In genomic region chr3:38133209-38133556, GRCh38 we compare ENCODE assay signal across 21 cellular contexts. TPM values are rescaled to one million over a fixed set of nuclear protein-coding genes. Genes with fewer than 3 reads are reported as not detected.
DNase-seq lines count a peak whose midpoint lies in the region; ATAC-seq and TF ChIP-seq lines count a peak whose summit lies in the region.
"Had no signal": no experiment of that assay in that cellular context is flagged by ENCODE, and none has a peak within 500 bp of the region (broad histone marks: within the 10 kb centered on the region; RNA-seq: fewer than 3 reads in every experiment).

No MANE protein-coding gene starts in this region.

- no peak for TF ChIP-seq CTCF in left lung (IDR thresholded peaks at IDR 0.05)
- TF ChIP-seq CTCF in prostate gland (IDR thresholded peaks at IDR 0.05), result no peak
- TF ChIP-seq CTCF in WERI-Rb-1 (IDR thresholded peaks at IDR 0.05; ENCODE audit: low read depth, low read length), result no peak

- H3K27me3 Mint-ChIP-seq in CD8-positive, alpha-beta memory T cell, result no peaks in the 10 kb centered on the region
- no peaks in the 10 kb centered on the region for H3K27me3 Mint-ChIP-seq in T-cell
- H3K27me3 Mint-ChIP-seq: activated B cell treated with CpG ODN at 0.5 μM for 24 hours, B cell had no signal

- CTCF ChIA-PET in CD8-positive, alpha-beta memory T cell (lab: Charles Lee), result interaction anchor here (1.4 kb wide), 1 partner anchor 31 kb away, joined by 3 read pairs; no protein-coding TSS in a partner anchor
- CTCF ChIA-PET in T-cell (lab: Charles Lee), result no interaction called here

- H3K27me3 ChIP-seq in CD8-positive, alpha-beta memory T cell (ENCODE audit: insufficient read depth, low read length, poor library complexity, severe bottlenecking), result no peaks in the 10 kb centered on the region
- H3K27me3 ChIP-seq in left lung (no peaks in the 10 kb centered on the region), prostate gland (replicated peaks; ENCODE audit: insufficient read depth) (no peaks in the 10 kb centered on the region), WERI-Rb-1 (ENCODE audit: insufficient read depth, low read depth, severe bottlenecking) (no peaks in the 10 kb centered on the region)
- H3K27me3 ChIP-seq: brain microvascular endothelial cell, testis had no signal

- no peak for DNase-seq in CD8-positive, alpha-beta memory T cell
- DNase-seq in T-cell (no peak), left lung (peak in 1 of 2 donors; percentile 7), prostate gland (ENCODE audit: low spot score) (no peak), HK-2 (ENCODE audit: unreplicated experiment) (no peak), NCI-H748 treated with DMSO at 0.1 percent for 48 hours (lab: John Stamatoyannopoulos, UW) (no peak), WERI-Rb-1 (no peak), SK-N-DZ (ENCODE audit: low spot score) (no peak)
- DNase-seq: activated B cell treated with CpG ODN at 0.5 μM for 24 hours; activated naive CD4-positive, alpha-beta T cell treated with Interleukin-2 at 50 U/mL for 16 hours; brain microvascular endothelial cell; immature natural killer cell; NCI-H1092; NCI-H69; stimulated activated CD4-positive, alpha-beta T cell treated with anti-CD3 and anti-CD28 coated beads, Interleukin-2, amount 100 ng/mL, for 48 hours; SW 1271; testis had no signal

- H3K27ac Mint-ChIP-seq in CD8-positive, alpha-beta memory T cell, result peak overlapping the region in 6 of 8 donors; percentile 1 to 79 (median 16)
- peak overlapping the region; percentile 7 to 81 for H3K27ac Mint-ChIP-seq in T-cell
- H3K27ac Mint-ChIP-seq: activated B cell treated with CpG ODN at 0.5 μM for 24 hours, B cell had no signal

- H3K4me1 Mint-ChIP-seq in CD8-positive, alpha-beta memory T cell, result peaks cover 49 to 74% (median 66%) of the 10 kb centered on the region in 3 donors
- peaks cover 53 to 59% (median 56%) of the 10 kb centered on the region in 3 donors for H3K4me1 Mint-ChIP-seq in T-cell

- POLR2A ChIA-PET in CD8-positive, alpha-beta memory T cell (lab: Charles Lee), result no interaction called here
- POLR2A ChIA-PET in T-cell (lab: Charles Lee), result no interaction called here

- H3K36me3 Mint-ChIP-seq in CD8-positive, alpha-beta memory T cell, result peaks cover 0 to 78% (median 6%) of the 10 kb centered on the region in 3 donors
- peaks cover 27% of the 10 kb centered on the region for H3K36me3 Mint-ChIP-seq in T-cell

- peaks cover 42% of the 10 kb centered on the region for H3K36me3 ChIP-seq in CD8-positive, alpha-beta memory T cell (ENCODE audit: insufficient read depth, low read length)
- H3K36me3 ChIP-seq in left lung, result peaks cover 0 to 60% of the 10 kb centered on the region in 2 donors
- H3K36me3 ChIP-seq in prostate gland, result peaks cover 0 to 19% of the 10 kb centered on the region in 2 donors
- H3K36me3 ChIP-seq in WERI-Rb-1, result peaks cover 42% of the 10 kb centered on the region

- H3K4me1 ChIP-seq in CD8-positive, alpha-beta memory T cell (ENCODE audit: insufficient read depth, low read length), result peaks cover 19% of the 10 kb centered on the region
- H3K4me1 ChIP-seq in left lung, result peaks cover 28 to 62% of the 10 kb centered on the region in 2 donors
- H3K4me1 ChIP-seq in prostate gland (replicated peaks), result peaks cover 7% of the 10 kb centered on the region

- WGBS in prostate gland, result 64% methylated on average over 3 of the region's 3 CpGs

- no peak for TF ChIP-seq POLR2A in prostate gland (IDR thresholded peaks at IDR 0.05)

- H3K9me3 Mint-ChIP-seq in CD8-positive, alpha-beta memory T cell, result no peaks in the 10 kb centered on the region
- no peaks in the 10 kb centered on the region for H3K9me3 Mint-ChIP-seq in T-cell
- H3K9me3 Mint-ChIP-seq: activated B cell treated with CpG ODN at 0.5 μM for 24 hours, immature natural killer cell had no signal

- intact Hi-C loops in left lung (cut with DNase I), result loop anchor here in 1 of 2 donors (10.0 kb wide), 1 partner anchor 92 kb away; no protein-coding TSS in a partner anchor
- intact Hi-C loops in prostate gland (cut with DNase I), result loop anchor here (10.0 kb wide), 1 partner anchor 352 kb away; no protein-coding TSS in a partner anchor

- no peaks in the 10 kb centered on the region for H3K9me3 ChIP-seq in CD8-positive, alpha-beta memory T cell (ENCODE audit: low read length)
- H3K9me3 ChIP-seq in left lung, result no peaks in the 10 kb centered on the region
- H3K9me3 ChIP-seq in prostate gland, result no peaks in the 10 kb centered on the region
- H3K9me3 ChIP-seq in WERI-Rb-1 (ENCODE audit: severe bottlenecking), result no peaks in the 10 kb centered on the region
- H3K9me3 ChIP-seq: testis had no signal

- peak overlapping the region in 2 of 7 donors; percentile 38 to 82 for H3K4me3 Mint-ChIP-seq in CD8-positive, alpha-beta memory T cell
- no peak overlapping the region for H3K4me3 Mint-ChIP-seq in T-cell
- H3K4me3 Mint-ChIP-seq: activated B cell treated with CpG ODN at 0.5 μM for 24 hours, B cell, immature natural killer cell had no signal

- no peak for ATAC-seq in T-cell (replicated peaks in 1 of 4)
- ATAC-seq in left lung, result no peak
- ATAC-seq: K562, Panc1, sciatic nerve had no signal

- H3K4me3 ChIP-seq in CD8-positive, alpha-beta memory T cell (ENCODE audit: low read length), result no peak overlapping the region
- H3K4me3 ChIP-seq in left lung (no peak overlapping the region), prostate gland (no peak overlapping the region), WERI-Rb-1 (ENCODE audit: low read depth, low read length) (no peak overlapping the region)
- H3K4me3 ChIP-seq: K562, testis had no signal

- no peak overlapping the region for H3K27ac ChIP-seq in CD8-positive, alpha-beta memory T cell (ENCODE audit: low read depth, low read length)
- peak overlapping the region; percentile 54 to 58 for H3K27ac ChIP-seq in left lung
- peak overlapping the region; percentile 37 to 85 for H3K27ac ChIP-seq in prostate gland
- H3K27ac ChIP-seq in WERI-Rb-1, result no peak overlapping the region
- H3K27ac ChIP-seq: brain microvascular endothelial cell, testis had no signal

RNA-seq across cellular contexts. Expression of gene ACAA1, which starts 3.7 kb away (rescaled TPM):
- 10 to 100 TPM; 67.1 to 67.4 TPM for total RNA-seq in CD8-positive, alpha-beta memory T cell
- 49.0 TPM for polyA plus RNA-seq in CD8-positive, alpha-beta memory T cell
- 10 to 100 TPM; 70.7 to 97.1 (median 90.8) TPM for total RNA-seq in T-cell
- total RNA-seq in left lung, result 100 to 1,000 TPM in 1 of 2 donors, 10 to 100 TPM in 1; 97.5 to 106 TPM
- 100 to 1,000 TPM in 1 of 2 donors, 10 to 100 TPM in 1; 89.8 to 112 TPM for total RNA-seq in prostate gland
- polyA plus RNA-seq in SK-N-DZ (2014; cell fraction: cytosol; rRNA removed), result 3.4 and 4.2 TPM in 2 replicates
- polyA plus RNA-seq in SK-N-DZ (2014; cell fraction: nucleus; rRNA removed), result 31.9 and 51.1 TPM in 2 replicates

RNA-seq across cellular contexts. Expression of gene MYD88, which starts 5.3 kb away (rescaled TPM):
- 10 to 100 TPM; 32.9 to 35.9 TPM for total RNA-seq in CD8-positive, alpha-beta memory T cell
- 108 TPM for polyA plus RNA-seq in CD8-positive, alpha-beta memory T cell
- total RNA-seq in T-cell (10 to 100 TPM; 32.4 to 68.5 (median 56.6) TPM), left lung (10 to 100 TPM; 51.5 to 97.4 TPM), prostate gland (10 to 100 TPM; 21.4 to 30.8 TPM)
- polyA plus RNA-seq in SK-N-DZ (2014; cell fraction: cytosol; rRNA removed), result 1.4 and 2.0 TPM in 2 replicates
- polyA plus RNA-seq in SK-N-DZ (2014; cell fraction: nucleus; rRNA removed), result 4.3 and 18.1 TPM in 2 replicates

RNA-seq across cellular contexts. Expression of gene OXSR1, which starts 32.2 kb away (rescaled TPM):
- 10 to 100 TPM; 56.3 to 60.0 TPM for total RNA-seq in CD8-positive, alpha-beta memory T cell
- polyA plus RNA-seq in CD8-positive, alpha-beta memory T cell, result 16.4 TPM
- total RNA-seq in T-cell (10 to 100 TPM; 30.7 to 40.4 (median 37.4) TPM), left lung (10 to 100 TPM; 26.4 to 35.6 TPM), prostate gland (10 to 100 TPM; 21.2 to 32.7 TPM)
- 26.3 and 27.4 TPM in 2 replicates for polyA plus RNA-seq in SK-N-DZ (2014; cell fraction: cytosol; rRNA removed)
- 23.0 and 24.8 TPM in 2 replicates for polyA plus RNA-seq in SK-N-DZ (2014; cell fraction: nucleus; rRNA removed)

Comparison
In these comparisons a context has a peak if more than half of its experiments do, and no peak if none do; other contexts are left out.
1. H3K27ac ChIP-seq: peak in left lung (2 of 2) and prostate gland (2 of 2); none in CD8-positive, alpha-beta memory T cell (single experiment) and WERI-Rb-1 (single experiment).